In genomic region chr18:57586243-57587049, GRCh38 we compare ENCODE assay signal across 8 cellular contexts. TPM values are rescaled to one million over a fixed set of nuclear protein-coding genes. Genes with fewer than 3 reads are reported as not detected.
DNase-seq lines count a peak whose midpoint lies in the region; ATAC-seq and TF ChIP-seq lines count a peak whose summit lies in the region.

A gene with protein sequence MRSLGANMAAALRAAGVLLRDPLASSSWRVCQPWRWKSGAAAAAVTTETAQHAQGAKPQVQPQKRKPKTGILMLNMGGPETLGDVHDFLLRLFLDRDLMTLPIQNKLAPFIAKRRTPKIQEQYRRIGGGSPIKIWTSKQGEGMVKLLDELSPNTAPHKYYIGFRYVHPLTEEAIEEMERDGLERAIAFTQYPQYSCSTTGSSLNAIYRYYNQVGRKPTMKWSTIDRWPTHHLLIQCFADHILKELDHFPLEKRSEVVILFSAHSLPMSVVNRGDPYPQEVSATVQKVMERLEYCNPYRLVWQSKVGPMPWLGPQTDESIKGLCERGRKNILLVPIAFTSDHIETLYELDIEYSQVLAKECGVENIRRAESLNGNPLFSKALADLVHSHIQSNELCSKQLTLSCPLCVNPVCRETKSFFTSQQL (minus strand): TSS chr18:57586702. CDS start chr18:57586620, 82 bp downstream.

- peaks cover 4% of the 10 kb centered on the region for H3K36me3 Mint-ChIP-seq in neural progenitor cell

- H3K27me3 Mint-ChIP-seq in neural progenitor cell (ENCODE audit: insufficient read depth, low read depth): no peaks in the 10 kb centered on the region

- H3K27ac Mint-ChIP-seq in neural progenitor cell: no peak within 1 kb of the TSS

- H3K4me1 Mint-ChIP-seq in neural progenitor cell: peaks cover 17% of the 10 kb centered on the region

- H3F3A ChIP-seq in neural progenitor cell (ENCODE audit: low read depth): peaks cover 21% of the 10 kb centered on the region

- H3K4me2 ChIP-seq in neural progenitor cell: peak within 1 kb of the TSS; percentile 88

- H3K79me2 ChIP-seq in neural progenitor cell (ENCODE audit: low read depth): no peaks in the 10 kb centered on the region

- no peaks in the 10 kb centered on the region for H3K36me3 ChIP-seq in neural progenitor cell

- H3K4me3 Mint-ChIP-seq in neural progenitor cell: peak within 1 kb of the TSS; percentile 89

- peaks cover 10% of the 10 kb centered on the region for H3K4me1 ChIP-seq in neural progenitor cell

- H3K4me3 ChIP-seq in foreskin fibroblast (ENCODE audit: low read depth in 1 of 2, low read length in 2 of 2): peak within 1 kb of the TSS; percentile 63 to 96
- peak within 1 kb of the TSS; percentile 76 for H3K4me3 ChIP-seq in neural progenitor cell

- no peak within 1 kb of the TSS for H3K9ac ChIP-seq in neural progenitor cell

- peak within 1 kb of the TSS; percentile 87 for H2AFZ ChIP-seq in neural progenitor cell (replicated peaks)

- H3K9me3 ChIP-seq in neural progenitor cell (ENCODE audit: low read depth): no peaks in the 10 kb centered on the region

- peak; percentile 88 for ATAC-seq in GM21367 (IDR thresholded peaks at IDR 0.05; ENCODE audit: unreplicated experiment)

- TF ChIP-seq CTCF in foreskin fibroblast (IDR thresholded peaks at IDR 0.05; ENCODE audit: low read depth, low read length) (no peak), neural progenitor cell (IDR thresholded peaks at IDR 0.05) (no peak)

- peaks cover 3% of the 10 kb centered on the region for H4K20me1 ChIP-seq in neural progenitor cell (ENCODE audit: low read depth)

- no peaks in the 10 kb centered on the region for H3K27me3 ChIP-seq in neural progenitor cell

- DNase-seq in D341Med (ENCODE audit: low spot score): peak; percentile 93
- DNase-seq in HUDEP-2 (lab: John Stamatoyannopoulos, UW; ENCODE audit: unreplicated experiment in 76 of 76): peak in 72 of 76 experiments; percentile 2 to 89 (median 67)
- DNase-seq in SHP77 treated with DMSO at 0.1 percent for 48 hours (lab: John Stamatoyannopoulos, UW): peak; percentile 21
- DNase-seq in activated gamma-delta T cell (lab: John Stamatoyannopoulos, UW): peak; percentile 67
- DNase-seq in foreskin fibroblast: peak; percentile 61 to 88
- DNase-seq in neural progenitor cell (ENCODE audit: low spot score): peak; percentile 66
- DNase-seq in stromal cell of bone marrow (ENCODE audit: low read depth): peak; percentile 48

- no peak within 1 kb of the TSS for H3K27ac ChIP-seq in neural progenitor cell

- H3K9me3 Mint-ChIP-seq in neural progenitor cell: no peaks in the 10 kb centered on the region

RNA-seq across cellular contexts. Expression of the gene that starts here (rescaled TPM):
- 10.9 and 16.4 TPM in 2 replicates for total RNA-seq in neural progenitor cell (ENCODE audit: low replicate concordance)

Comparison
In these comparisons a context has a peak if more than half of its experiments do, and no peak if none do; other contexts are left out.
1. DNase-seq: peak in every context shown above with its lines; median percentile 93 in D341Med; 74 in foreskin fibroblast; 67 in HUDEP-2; 67 in activated gamma-delta T cell; 66 in neural progenitor cell; 48 in stromal cell of bone marrow; 21 in SHP77 treated with DMSO at 0.1 percent for 48 hours.